In the genomic region with DNA sequence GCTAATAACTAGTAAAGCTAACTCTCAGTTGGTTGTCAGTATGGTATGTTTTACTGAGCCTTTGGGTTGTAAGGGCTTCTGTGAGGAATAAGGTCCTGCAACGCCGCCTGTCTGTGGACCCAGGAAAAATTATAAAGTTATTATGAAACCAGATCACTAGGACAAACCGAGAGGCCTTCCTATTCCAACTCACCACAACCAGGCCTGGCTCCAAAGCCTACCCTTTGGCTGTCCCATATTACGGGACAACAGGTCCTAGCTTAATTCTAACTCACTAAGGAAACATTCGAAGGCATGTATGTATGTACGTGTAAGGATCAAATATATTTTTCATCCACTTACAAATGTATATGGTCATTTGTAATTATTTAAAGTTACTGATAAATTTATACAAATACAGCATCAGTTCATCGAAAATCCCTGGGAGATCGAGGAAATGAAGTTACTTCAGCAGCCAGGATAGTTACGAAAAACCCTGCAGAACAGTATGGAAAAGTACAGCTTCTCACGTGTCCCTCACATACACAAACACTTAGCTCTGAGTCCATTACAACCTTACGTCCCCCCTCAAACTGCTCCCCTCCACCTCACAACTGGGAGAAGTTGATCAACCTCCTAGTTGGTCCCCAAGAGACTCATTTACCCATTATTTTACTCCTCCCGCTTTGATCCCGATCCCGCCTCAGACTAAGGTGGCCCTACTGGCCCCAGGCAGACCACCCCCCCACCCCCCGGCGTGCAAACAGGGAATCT, we compare ENCODE assay signal across 8 cellular contexts. TPM values are rescaled to one million over a fixed set of nuclear protein-coding genes. Genes with fewer than 3 reads are reported as not detected.
DNase-seq lines count a peak whose midpoint lies in the region; ATAC-seq, FAIRE-seq and TF ChIP-seq lines count a peak whose summit lies in the region.

No MANE protein-coding gene starts in this region.

- H3K36me3 Mint-ChIP-seq in activated CD8-positive, alpha-beta memory T cell treated with anti-CD3 and anti-CD28 coated beads, Interleukin-2, amount 10 ng/mL, durations not matched to agents 7 days and 5 days = peaks cover 17% of the 10 kb centered on the region

- H3K4me1 Mint-ChIP-seq in activated CD8-positive, alpha-beta memory T cell treated with anti-CD3 and anti-CD28 coated beads, Interleukin-2, amount 10 ng/mL, durations not matched to agents 7 days and 5 days = peaks cover 52% of the 10 kb centered on the region

- BruUV-seq in endothelial cell of umbilical vein (replicated peaks; lab: Mats Ljungman, UMichigan) = no TSS peak

- intact Hi-C loops in endothelial cell of umbilical vein (cut with micrococcal nuclease) = loop anchor here (1.0 to 5.0 kb wide), 8 partner anchors 34 to 860 kb away; partner anchors contain the start of gene COX18

- peak overlapping the region; percentile 61 to 93 (median 91) for H3K4me3 ChIP-seq in endothelial cell of umbilical vein (replicated peaks in 1 of 3; ENCODE audit: insufficient read depth in 1 of 3, low read depth in 1 of 3, low read length in 3 of 3)

- H3K27me3 Mint-ChIP-seq in activated CD8-positive, alpha-beta memory T cell treated with anti-CD3 and anti-CD28 coated beads, Interleukin-2, amount 10 ng/mL, durations not matched to agents 7 days and 5 days = no peaks in the 10 kb centered on the region

- FAIRE-seq in endothelial cell of umbilical vein (lab: Jason Lieb, UNC) = peak; percentile 82

- peak overlapping the region; percentile 99 for H3K4me3 Mint-ChIP-seq in activated CD8-positive, alpha-beta memory T cell treated with anti-CD3 and anti-CD28 coated beads, Interleukin-2, amount 10 ng/mL, durations not matched to agents 7 days and 5 days

- TF ChIP-seq POLR2A in endothelial cell of umbilical vein (IDR thresholded peaks at IDR 0.05; ENCODE audit: low read depth, low read length) = no peak

- peak overlapping the region; percentile 98 for H3K27ac Mint-ChIP-seq in activated CD8-positive, alpha-beta memory T cell treated with anti-CD3 and anti-CD28 coated beads, Interleukin-2, amount 10 ng/mL, durations not matched to agents 7 days and 5 days

- H3K4me1 ChIP-seq in endothelial cell of umbilical vein (ENCODE audit: control insufficient read depth, extremely low read depth, insufficient read depth, low read length) = peaks cover 19% of the 10 kb centered on the region

- peak overlapping the region; percentile 79 for H3K4me2 ChIP-seq in endothelial cell of umbilical vein (ENCODE audit: insufficient read depth, low read length)

- H3K9me1 ChIP-seq in endothelial cell of umbilical vein (replicated peaks; ENCODE audit: control insufficient read depth, extremely low read depth, insufficient read depth, low read length) = no peaks in the 10 kb centered on the region

- H4K20me1 ChIP-seq in endothelial cell of umbilical vein (replicated peaks; ENCODE audit: control insufficient read depth, extremely low read depth, insufficient read depth, low read length) = peaks cover 13% of the 10 kb centered on the region

- H2AFZ ChIP-seq in endothelial cell of umbilical vein (ENCODE audit: low read depth, low read length) = no peak overlapping the region

- H3K79me2 ChIP-seq in endothelial cell of umbilical vein (ENCODE audit: control insufficient read depth, insufficient read depth, low read length) = peaks cover 77% of the 10 kb centered on the region

- H3K9ac ChIP-seq in endothelial cell of umbilical vein (replicated peaks; ENCODE audit: extremely low read depth, insufficient read depth, low read length) = peak overlapping the region; percentile 100

- dilution Hi-C loops in endothelial cell of umbilical vein (cut with MboI; ENCODE audit: extremely low pct_ligation_motif_present, low sequenced_read_pairs) = no loop called here

- H3K9me3 Mint-ChIP-seq in activated CD8-positive, alpha-beta memory T cell treated with anti-CD3 and anti-CD28 coated beads, Interleukin-2, amount 10 ng/mL, durations not matched to agents 7 days and 5 days (ENCODE audit: low read depth) = no peaks in the 10 kb centered on the region

- peak; percentile 36 for ATAC-seq in GM18517 (IDR thresholded peaks at IDR 0.05; ENCODE audit: unreplicated experiment)
- peak; percentile 34 for ATAC-seq in activated CD8-positive, alpha-beta memory T cell treated with anti-CD3 and anti-CD28 coated beads, Interleukin-2, amount 10 ng/mL, durations not matched to agents 7 days and 5 days

- TF ChIP-seq CTCF in endothelial cell of umbilical vein (IDR thresholded peaks at IDR 0.05; ENCODE audit: extremely low read depth in 1 of 2, insufficient read depth in 1 of 2, low read depth in 1 of 2, low read length in 2 of 2) = peak; percentile 59 to 66

- no peaks in the 10 kb centered on the region for H3K27me3 ChIP-seq in endothelial cell of umbilical vein (ENCODE audit: control insufficient read depth in 2 of 2, insufficient read depth in 2 of 2, low read length in 2 of 2)

- H3K36me3 ChIP-seq in endothelial cell of umbilical vein (ENCODE audit: control insufficient read depth in 2 of 2, extremely low read depth in 1 of 2, insufficient read depth in 2 of 2, low read length in 2 of 2) = peaks cover 0 to 10% of the 10 kb centered on the region in 2 experiments

- DNase-seq in A172 (ENCODE audit: low spot score) (peak; percentile 59), HS-27A (ENCODE audit: low read depth) (peak; percentile 62), NK-92 (lab: John Stamatoyannopoulos, UW; ENCODE audit: unreplicated experiment) (peak; percentile 2), endothelial cell of umbilical vein (ENCODE audit: low read depth, low spot score) (peak; percentile 92), middle frontal gyrus (ENCODE audit: extremely low spot score, low spot score) (peak; percentile 48)
- peak; percentile 79 for DNase-seq in activated CD8-positive, alpha-beta memory T cell treated with anti-CD3 and anti-CD28 coated beads, Interleukin-2, amount 10 ng/mL, durations not matched to agents 7 days and 5 days
- peak; percentile 21 to 33 for DNase-seq in stimulated activated CD8-positive, alpha-beta memory T cell treated with anti-CD3 and anti-CD28 coated beads, Interleukin-2, amount 100 ng/mL, for 1 hour (ENCODE audit: low read depth in 2 of 2)

- H3K27ac ChIP-seq in endothelial cell of umbilical vein (ENCODE audit: insufficient read depth, low read depth, low read length) = peak overlapping the region; percentile 91

- POLR2A ChIA-PET in endothelial cell of umbilical vein (lab: Charles Lee) = interaction anchor here (1.4 kb wide), 1 partner anchor 187 kb away, joined by 4 read pairs; no protein-coding TSS in a partner anchor

- no peaks in the 10 kb centered on the region for H3K9me3 ChIP-seq in endothelial cell of umbilical vein (replicated peaks; ENCODE audit: control insufficient read depth, insufficient read depth, low read length)

- CTCF ChIA-PET in activated CD8-positive, alpha-beta memory T cell treated with anti-CD3 and anti-CD28 coated beads, Interleukin-2, amount 10 ng/mL, durations not matched to agents 7 days and 5 days (lab: Charles Lee) = interaction anchor here (0.6 to 4.1 kb wide), 21 partner anchors 11 to 219 kb away, joined by 3 to 22 read pairs (median 4); partner anchors contain the start of gene COX18
- CTCF ChIA-PET in endothelial cell of umbilical vein (lab: Charles Lee) = interaction anchor here (0.6 to 3.5 kb wide), 42 partner anchors 8 to 397 kb away, joined by 3 to 29 read pairs (median 4); partner anchors contain the start of gene COX18

TF ChIP-seq in endothelial cell of umbilical vein, 7 proteins besides CTCF, POLR2A, EP300 and RAD21:
- no peak for TF ChIP-seq GATA2 (IDR thresholded peaks at IDR 0.05; ENCODE audit: insufficient read depth, insufficient read length, low read depth, low read length)
- no peak for TF ChIP-seq FOS (IDR thresholded peaks at IDR 0.05; ENCODE audit: borderline replicate concordance, insufficient read depth, low read length)
- TF ChIP-seq POLR2AphosphoS5 (IDR thresholded peaks at IDR 0.05; ENCODE audit: insufficient read depth, low read depth, low read length) = no peak
- TF ChIP-seq JUN (IDR thresholded peaks at IDR 0.05; ENCODE audit: borderline replicate concordance, insufficient read depth, insufficient read length, low read depth) = no peak
- no peak for TF ChIP-seq MYC (IDR thresholded peaks at IDR 0.05; ENCODE audit: low read depth, low read length)
- TF ChIP-seq, protein P1, sequence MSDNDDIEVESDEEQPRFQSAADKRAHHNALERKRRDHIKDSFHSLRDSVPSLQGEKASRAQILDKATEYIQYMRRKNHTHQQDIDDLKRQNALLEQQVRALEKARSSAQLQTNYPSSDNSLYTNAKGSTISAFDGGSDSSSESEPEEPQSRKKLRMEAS (IDR thresholded peaks at IDR 0.05; ENCODE audit: insufficient read depth, insufficient read length) = no peak
- TF ChIP-seq EZH2 (IDR thresholded peaks at IDR 0.05; ENCODE audit: borderline replicate concordance, low read depth, low read length, severe bottlenecking) = no peak

RNA-seq across cellular contexts. Expression of gene ANKRD17, which starts 1.2 kb away (rescaled TPM):
- total RNA-seq in A172 (2014; rRNA removed; shearing (Covaris generic)) = 16.8 and 17.6 TPM in 2 replicates
- 10 to 100 TPM; 50.6 to 57.5 TPM for total RNA-seq in activated CD8-positive, alpha-beta memory T cell treated with anti-CD3 and anti-CD28 coated beads, Interleukin-2, amount 10 ng/mL, durations not matched to agents 7 days and 5 days
- 64.4 and 67.7 TPM in 2 replicates for total RNA-seq in endothelial cell of umbilical vein
- 33.3 and 33.5 TPM in 2 replicates for polyA plus RNA-seq in endothelial cell of umbilical vein
- polyA plus RNA-seq in endothelial cell of umbilical vein (2011; cell fraction: cytosol; rRNA removed) = 31.9 and 34.8 TPM in 2 replicates
- 69.2 and 75.2 TPM in 2 replicates for polyA plus RNA-seq in endothelial cell of umbilical vein (2011; cell fraction: nucleus; rRNA removed)
- polyA plus RNA-seq in endothelial cell of umbilical vein (2012) = 32.4 and 40.3 TPM in 2 replicates
- polyA minus RNA-seq in endothelial cell of umbilical vein = 127 and 152 TPM in 2 replicates
- polyA minus RNA-seq in endothelial cell of umbilical vein (2011; cell fraction: cytosol; rRNA and poly(A)+ RNA removed) = 39.0 TPM
- polyA minus RNA-seq in endothelial cell of umbilical vein (2011; cell fraction: nucleus; rRNA and poly(A)+ RNA removed) = 115 and 164 TPM in 2 replicates

Comparison
In these comparisons a context has a peak if more than half of its experiments do, and no peak if none do; other contexts are left out.
1. Peak in every context shown above with its lines: DNase-seq, ATAC-seq, H3K4me3 ChIP-seq and H3K27ac ChIP-seq.
2. DNase-seq: peak in every context shown above with its lines; median percentile 92 in endothelial cell of umbilical vein; 79 in activated CD8-positive, alpha-beta memory T cell treated with anti-CD3 and anti-CD28 coated beads, Interleukin-2, amount 10 ng/mL, durations not matched to agents 7 days and 5 days; 62 in HS-27A; 59 in A172; 48 in middle frontal gyrus; 27 in stimulated activated CD8-positive, alpha-beta memory T cell treated with anti-CD3 and anti-CD28 coated beads, Interleukin-2, amount 100 ng/mL, for 1 hour; 2 in NK-92.